Comparison of ENCODE assay signal across 8 cellular contexts in the genomic region with DNA sequence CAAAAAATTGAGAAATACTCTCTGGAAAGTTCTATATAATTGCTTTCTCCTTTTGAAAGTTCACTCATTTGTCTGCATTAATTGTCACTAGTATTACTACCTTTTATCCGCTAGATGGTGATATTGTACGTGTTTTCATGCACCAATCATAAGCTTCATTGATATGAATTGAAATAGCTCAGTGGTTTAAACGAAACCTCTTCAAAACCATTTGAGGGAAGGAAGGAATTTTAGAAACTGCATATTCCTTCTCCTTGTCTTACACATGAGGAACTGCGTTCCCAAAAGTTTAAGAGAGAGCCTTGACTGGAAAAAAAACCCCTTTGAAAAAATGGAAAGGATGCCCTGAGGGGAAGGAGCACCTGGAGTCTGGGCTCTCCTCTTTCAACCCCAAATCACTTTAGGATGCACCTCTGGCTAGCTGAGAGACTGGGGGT.
A peak's percentile ranks its signal among the peaks of the same experiment; 100 is the strongest.
DNase-seq lines count a peak whose midpoint lies in the region; ATAC-seq lines count a peak whose summit lies in the region.

No MANE protein-coding gene starts in this region.

- no peak overlapping the region for H3K4me3 Mint-ChIP-seq in effector memory CD8-positive, alpha-beta T cell
- H3K4me3 Mint-ChIP-seq in activated naive CD4-positive, alpha-beta T cell treated with anti-CD3 and anti-CD28 coated beads for 36 hours, result no peak overlapping the region

- in situ Hi-C loops in Caki2 (cut with HindIII; ENCODE audit: low pct_unique_long_range_greater_than_20kb, low sequenced_read_pairs), result no loop called here

- no peaks in the 10 kb centered on the region for H3K36me3 Mint-ChIP-seq in effector memory CD8-positive, alpha-beta T cell (ENCODE audit: insufficient read depth)
- H3K36me3 Mint-ChIP-seq in activated naive CD4-positive, alpha-beta T cell treated with anti-CD3 and anti-CD28 coated beads for 36 hours (ENCODE audit: low read depth), result no peaks in the 10 kb centered on the region

- peaks cover 22 to 35% of the 10 kb centered on the region in 2 donors for H3K27me3 Mint-ChIP-seq in effector memory CD8-positive, alpha-beta T cell
- H3K27me3 Mint-ChIP-seq in activated naive CD4-positive, alpha-beta T cell treated with anti-CD3 and anti-CD28 coated beads for 36 hours (ENCODE audit: low read depth), result peaks cover 4% of the 10 kb centered on the region

- H3K9me3 Mint-ChIP-seq in effector memory CD8-positive, alpha-beta T cell, result no peaks in the 10 kb centered on the region
- no peaks in the 10 kb centered on the region for H3K9me3 Mint-ChIP-seq in activated naive CD4-positive, alpha-beta T cell treated with anti-CD3 and anti-CD28 coated beads for 36 hours

- DNase-seq in Caki2 (ENCODE audit: low read depth) (peak; percentile 16), OCI-M1 (lab: John Stamatoyannopoulos, UW) (peak; percentile 3), myocyte (ENCODE audit: low read depth) (peak; percentile 41)
- DNase-seq in effector memory CD8-positive, alpha-beta T cell, result no peak
- no peak for DNase-seq in activated naive CD4-positive, alpha-beta T cell treated with anti-CD3 and anti-CD28 coated beads for 36 hours
- DNase-seq in activated CD4-positive, alpha-beta T cell treated with anti-CD3 and anti-CD28 coated beads for 4 hours, result no peak

- intact Hi-C loops in activated naive CD4-positive, alpha-beta T cell treated with anti-CD3 and anti-CD28 coated beads for 36 hours (cut with micrococcal nuclease), result loop anchor here (1.0 to 10.0 kb wide), 8 partner anchors 52 to 1973 kb away; no protein-coding TSS in a partner anchor

- H3K27ac Mint-ChIP-seq in effector memory CD8-positive, alpha-beta T cell, result no peak overlapping the region
- no peak overlapping the region for H3K27ac Mint-ChIP-seq in activated naive CD4-positive, alpha-beta T cell treated with anti-CD3 and anti-CD28 coated beads for 36 hours

- ATAC-seq in GM19043 (IDR thresholded peaks at IDR 0.05; ENCODE audit: low read depth, unreplicated experiment) (peak; percentile 77), HG03159 (IDR thresholded peaks at IDR 0.05; ENCODE audit: unreplicated experiment) (peak; percentile 73)
- ATAC-seq in effector memory CD8-positive, alpha-beta T cell (replicated peaks), result peak; percentile 73

- CTCF ChIA-PET in activated naive CD4-positive, alpha-beta T cell treated with anti-CD3 and anti-CD28 coated beads for 36 hours (lab: Charles Lee), result interaction anchor here (0.6 to 1.9 kb wide), 29 partner anchors 8 to 1685 kb away, joined by 3 to 13 read pairs (median 4); a partner anchor contains a TSS

- no peaks in the 10 kb centered on the region for H3K4me1 Mint-ChIP-seq in effector memory CD8-positive, alpha-beta T cell (ENCODE audit: low read depth in 2 of 2)
- H3K4me1 Mint-ChIP-seq in activated naive CD4-positive, alpha-beta T cell treated with anti-CD3 and anti-CD28 coated beads for 36 hours (ENCODE audit: low read depth), result peaks cover 3% of the 10 kb centered on the region

Comparison
In these comparisons a context has a peak if more than half of its experiments do, and no peak if none do; other contexts are left out.
1. DNase-seq: peak in Caki2 (single experiment), OCI-M1 (single experiment) and myocyte (single experiment); none in effector memory CD8-positive, alpha-beta T cell (0 of 3), activated naive CD4-positive, alpha-beta T cell treated with anti-CD3 and anti-CD28 coated beads for 36 hours (single experiment) and activated CD4-positive, alpha-beta T cell treated with anti-CD3 and anti-CD28 coated beads for 4 hours (0 of 2).
2. Peak in every context shown above with its lines, with median percentiles within 50 percentile points of each other: ATAC-seq.